19 cellular contexts compared by ENCODE assay signal in genomic region chr9:127386981-127387380, GRCh38. TPM values are rescaled to one million over a fixed set of nuclear protein-coding genes. Genes with fewer than 3 reads are reported as not detected.
DNase-seq lines count a peak whose midpoint lies in the region; ATAC-seq and TF ChIP-seq lines count a peak whose summit lies in the region.
"Had no signal": no experiment of that assay in that cellular context is flagged by ENCODE, and none has a peak within 500 bp of the region (broad histone marks: within the 10 kb centered on the region; RNA-seq: fewer than 3 reads in every experiment).

No MANE protein-coding gene starts in this region.

- H3K27ac ChIP-seq in BLaER1 (no peak overlapping the region), HL-60 (replicated peaks) (peak overlapping the region; percentile 69), coronary artery (no peak overlapping the region), sigmoid colon (no peak overlapping the region)

- H3K4me2 ChIP-seq in BLaER1: peak overlapping the region; percentile 77

- intact Hi-C loops in sigmoid colon (cut with DNase I): no loop called here

- H3K36me3 ChIP-seq in BLaER1 (no peaks in the 10 kb centered on the region), sigmoid colon (no peaks in the 10 kb centered on the region)
- H3K36me3 ChIP-seq: MG63 had no signal

- H3K9me3 ChIP-seq in BLaER1 (no peaks in the 10 kb centered on the region), sigmoid colon (no peaks in the 10 kb centered on the region)
- H3K9me3 ChIP-seq: MG63 had no signal

- no peak for TF ChIP-seq CTCF in HL-60 (IDR thresholded peaks at IDR 0.05; ENCODE audit: insufficient read depth, low read length)
- TF ChIP-seq CTCF in coronary artery (IDR thresholded peaks at IDR 0.05): no peak
- TF ChIP-seq CTCF in sigmoid colon (IDR thresholded peaks at IDR 0.05): no peak

- WGBS in sigmoid colon, 2 donors: 93 to 94% methylated on average over 10 of the region's 10 CpGs

- TF ChIP-seq EP300 in sigmoid colon (IDR thresholded peaks at IDR 0.05): no peak

- no peak for ATAC-seq in HG03175 (IDR thresholded peaks at IDR 0.05; ENCODE audit: unreplicated experiment)
- ATAC-seq in GM19463 (IDR thresholded peaks at IDR 0.05; ENCODE audit: unreplicated experiment): no peak
- ATAC-seq in GM21717 (IDR thresholded peaks at IDR 0.05; ENCODE audit: unreplicated experiment): no peak
- ATAC-seq: K562 had no signal

- H3K4me1 ChIP-seq in BLaER1: peaks cover 49% of the 10 kb centered on the region
- H3K4me1 ChIP-seq in sigmoid colon: peaks cover 0 to 15% (median 13%) of the 10 kb centered on the region in 4 donors

- DNase-seq in HL-60 (ENCODE audit: low read depth in 1 of 2, low spot score in 1 of 2): no peak
- DNase-seq in coronary artery (ENCODE audit: low spot score): peak; percentile 47
- DNase-seq in sigmoid colon: peak; percentile 43
- DNase-seq: Calu3; CD8-positive, alpha-beta memory T cell; DMS79 treated with DMSO at 0.1 percent for 48 hours; GF-D8; MG63; NCI-H2029 treated with DMSO at 0.1 percent for 48 hours; NCI-H446 treated with DMSO at 0.1 percent for 48 hours; NCI-H526 treated with DMSO at 0.1 percent for 48 hours; PC-9; RPMI8226; SHP77 had no signal

- no peak overlapping the region for H3K4me3 ChIP-seq in BLaER1
- no peak overlapping the region for H3K4me3 ChIP-seq in HL-60 (replicated peaks; ENCODE audit: insufficient read depth, low read length)
- H3K4me3 ChIP-seq in coronary artery: no peak overlapping the region
- H3K4me3 ChIP-seq in sigmoid colon: no peak overlapping the region
- H3K4me3 ChIP-seq: K562, MG63, PC-9 had no signal

- H3K9ac ChIP-seq in BLaER1: no peak overlapping the region

- no peak for TF ChIP-seq POLR2A in sigmoid colon (IDR thresholded peaks at IDR 0.05)

- peaks cover 48% of the 10 kb centered on the region for H3K27me3 ChIP-seq in BLaER1
- no peaks in the 10 kb centered on the region for H3K27me3 ChIP-seq in HL-60 (ENCODE audit: insufficient read depth, poor library complexity, severe bottlenecking)
- no peaks in the 10 kb centered on the region for H3K27me3 ChIP-seq in sigmoid colon
- H3K27me3 ChIP-seq: MG63 had no signal

- H4K20me1 ChIP-seq in BLaER1: peaks cover 38% of the 10 kb centered on the region

RNA-seq across cellular contexts. Expression of gene SLC2A8, which starts 10.0 kb away (rescaled TPM):
- 10 to 100 TPM; 45.1 to 68.7 (median 64.4) TPM for total RNA-seq in sigmoid colon
- 10 to 100 TPM in 2 of 3 donors, 1 to 10 TPM in 1; 7.2 to 19.3 (median 11.8) TPM for polyA plus RNA-seq in sigmoid colon

RNA-seq across cellular contexts. Expression of gene ZNF79, which starts 37.2 kb away (rescaled TPM):
- 10 to 100 TPM; 10.9 to 14.6 (median 13.9) TPM for total RNA-seq in sigmoid colon
- 1 to 10 TPM in 2 of 3 donors, under 1 TPM in 1; 0.60 to 3.5 (median 2.3) TPM for polyA plus RNA-seq in sigmoid colon

Comparison
In these comparisons a context has a peak if more than half of its experiments do, and no peak if none do; other contexts are left out.
1. DNase-seq: peak in coronary artery (single experiment) and sigmoid colon (single experiment); none in HL-60 (0 of 2).